In genomic region chr9:128913048-128913900, GRCh38 we compare ENCODE assay signal across 9 cellular contexts. TPM values are rescaled to one million over a fixed set of nuclear protein-coding genes. Genes with fewer than 3 reads are reported as not detected.
DNase-seq lines count a peak whose midpoint lies in the region; ATAC-seq and TF ChIP-seq lines count a peak whose summit lies in the region.
"Had no signal": no experiment of that assay in that cellular context is flagged by ENCODE, and none has a peak within 500 bp of the region (broad histone marks: within the 10 kb centered on the region; RNA-seq: fewer than 3 reads in every experiment).

No MANE protein-coding gene starts in this region.

- H3K4me3 Mint-ChIP-seq in activated T-helper 2 cell treated with anti-CD3 and anti-CD28 coated beads, Interferon-gamma antibody, Interleukin-2, Interleukin-4, amounts not matched to agents 10 μg/mL and 5 μg/mL and 100 μg/mL, durations not matched to agents 14 hours and 24 hours and 36 hours (ENCODE audit: low read depth): peak overlapping the region; percentile 17

- H3K4me3 ChIP-seq in GM23248 (no peak overlapping the region), hepatocyte (no peak overlapping the region), skin epidermis (peak overlapping the region in 1 of 7 experiments; percentile 0)
- H3K4me3 ChIP-seq: GM12878 had no signal

- in situ Hi-C loops in GM23248 (cut with MboI): no loop called here

- peak overlapping the region; percentile 88 for H3K27ac Mint-ChIP-seq in activated T-helper 2 cell treated with anti-CD3 and anti-CD28 coated beads, Interferon-gamma antibody, Interleukin-2, Interleukin-4, amounts not matched to agents 10 μg/mL and 5 μg/mL and 100 μg/mL, durations not matched to agents 14 hours and 24 hours and 36 hours

- H3K4me1 Mint-ChIP-seq in activated T-helper 2 cell treated with anti-CD3 and anti-CD28 coated beads, Interferon-gamma antibody, Interleukin-2, Interleukin-4, amounts not matched to agents 10 μg/mL and 5 μg/mL and 100 μg/mL, durations not matched to agents 14 hours and 24 hours and 36 hours (ENCODE audit: low read depth): peaks cover 27% of the 10 kb centered on the region

- peaks cover 68% of the 10 kb centered on the region for H3K36me3 Mint-ChIP-seq in activated T-helper 2 cell treated with anti-CD3 and anti-CD28 coated beads, Interferon-gamma antibody, Interleukin-2, Interleukin-4, amounts not matched to agents 10 μg/mL and 5 μg/mL and 100 μg/mL, durations not matched to agents 14 hours and 24 hours and 36 hours (ENCODE audit: low read depth)

- H3K9me3 ChIP-seq in GM23248 (ENCODE audit: low read depth) (no peaks in the 10 kb centered on the region), hepatocyte (ENCODE audit: low read depth) (no peaks in the 10 kb centered on the region)

- H3K9me3 Mint-ChIP-seq in activated T-helper 2 cell treated with anti-CD3 and anti-CD28 coated beads, Interferon-gamma antibody, Interleukin-2, Interleukin-4, amounts not matched to agents 10 μg/mL and 5 μg/mL and 100 μg/mL, durations not matched to agents 14 hours and 24 hours and 36 hours: no peaks in the 10 kb centered on the region

- WGBS in GM23248 (ENCODE audit: low coverage in 1 of 2, low lambda C conversion rate in 2 of 2, missing lambda C conversion rate in 2 of 2), 2 experiments: 38 to 41% methylated on average over 15 of the region's 15 CpGs
- WGBS in hepatocyte (ENCODE audit: low lambda C conversion rate, missing lambda C conversion rate): 88% methylated on average over 15 of the region's 15 CpGs

- no peak overlapping the region for H2AFZ ChIP-seq in GM23248
- H2AFZ ChIP-seq in hepatocyte: no peak overlapping the region

- H3K27me3 ChIP-seq in GM23248 (replicated peaks; ENCODE audit: insufficient read depth) (no peaks in the 10 kb centered on the region), hepatocyte (no peaks in the 10 kb centered on the region)

- DNase-seq in GM23248 (peak; percentile 38), hepatocyte (ENCODE audit: low spot score) (no peak), iPS-NIHi7 (ENCODE audit: extremely low spot score) (no peak), A172 (ENCODE audit: low spot score) (no peak), GOT3 (lab: John Stamatoyannopoulos, UW) (no peak)
- no peak for DNase-seq in activated T-helper 2 cell treated with anti-CD3 and anti-CD28 coated beads, Interferon-gamma antibody, Interleukin-2, Interleukin-4, amounts not matched to agents 10 μg/mL and 5 μg/mL and 100 μg/mL, durations not matched to agents 14 hours and 24 hours and 36 hours (ENCODE audit: low spot score)

- no peaks in the 10 kb centered on the region for H4K20me1 ChIP-seq in GM23248 (ENCODE audit: insufficient read depth)
- H4K20me1 ChIP-seq in hepatocyte (ENCODE audit: insufficient read depth, poor library complexity, severe bottlenecking): no peaks in the 10 kb centered on the region

- ATAC-seq in GM21717 (IDR thresholded peaks at IDR 0.05; ENCODE audit: unreplicated experiment): no peak
- ATAC-seq: GM12878 had no signal

- peaks cover 41% of the 10 kb centered on the region for H3K4me1 ChIP-seq in GM23248 (ENCODE audit: insufficient read depth)
- peaks cover 25% of the 10 kb centered on the region for H3K4me1 ChIP-seq in hepatocyte (ENCODE audit: insufficient read depth)

- H3F3A ChIP-seq in GM23248 (ENCODE audit: insufficient read depth): peaks cover 20% of the 10 kb centered on the region

- intact Hi-C loops in activated T-helper 2 cell treated with anti-CD3 and anti-CD28 coated beads, Interferon-gamma antibody, Interleukin-2, Interleukin-4, amounts not matched to agents 10 μg/mL and 5 μg/mL and 100 μg/mL, durations not matched to agents 14 hours and 24 hours and 36 hours (cut with micrococcal nuclease): no loop called here

- no peak for TF ChIP-seq CTCF in hepatocyte (IDR thresholded peaks at IDR 0.05; ENCODE audit: poor library complexity)

- peaks cover 80% of the 10 kb centered on the region for H3K79me2 ChIP-seq in GM23248 (ENCODE audit: insufficient read depth)
- peaks cover 47% of the 10 kb centered on the region for H3K79me2 ChIP-seq in hepatocyte

- H3K9me2 ChIP-seq in GM23248 (ENCODE audit: insufficient read depth) (no peaks in the 10 kb centered on the region), hepatocyte (replicated peaks; ENCODE audit: insufficient read depth) (no peaks in the 10 kb centered on the region)

- peaks cover 10% of the 10 kb centered on the region; the same call in 1 of the 2 replicates for H3K36me3 ChIP-seq in GM23248 (ENCODE audit: low read depth)
- H3K36me3 ChIP-seq in hepatocyte (replicated peaks; ENCODE audit: insufficient read depth, low read depth): no peaks in the 10 kb centered on the region

- H3K27ac ChIP-seq in GM23248 (peak overlapping the region; percentile 33), hepatocyte (peak overlapping the region; percentile 74), skin epidermis (peak overlapping the region in 19 of 21 experiments; percentile 4 to 88 (median 75))

- peak overlapping the region; percentile 77 for H3K4me2 ChIP-seq in GM23248 (ENCODE audit: unreplicated experiment)
- no peak overlapping the region for H3K4me2 ChIP-seq in hepatocyte

- no peaks in the 10 kb centered on the region for H3K27me3 Mint-ChIP-seq in activated T-helper 2 cell treated with anti-CD3 and anti-CD28 coated beads, Interferon-gamma antibody, Interleukin-2, Interleukin-4, amounts not matched to agents 10 μg/mL and 5 μg/mL and 100 μg/mL, durations not matched to agents 14 hours and 24 hours and 36 hours (ENCODE audit: low read depth)

- H3K9ac ChIP-seq in GM23248: no peak overlapping the region

RNA-seq across cellular contexts. Expression of gene PHYHD1, which starts 7.5 kb away (rescaled TPM):
- total RNA-seq in GM23248 (2014; rRNA removed; shearing (Covaris generic)): 4.4 and 4.7 TPM in 2 replicates
- polyA plus RNA-seq in GM23248 (2016; fragmentation: Nextera tagmentation; extraction: Ambion mirVana): 7.4 and 8.6 TPM in 2 replicates
- 0.44 and 0.68 TPM in 2 replicates for total RNA-seq in activated T-helper 2 cell treated with anti-CD3 and anti-CD28 coated beads, Interferon-gamma antibody, Interleukin-2, Interleukin-4, amounts not matched to agents 10 μg/mL and 5 μg/mL and 100 μg/mL, durations not matched to agents 14 hours and 24 hours and 36 hours
- 12.6 and 20.3 TPM in 2 replicates for total RNA-seq in hepatocyte
- 25.7 and 32.3 TPM in 2 replicates for polyA plus RNA-seq in hepatocyte
- total RNA-seq in A172 (2014; rRNA removed; shearing (Covaris generic)): not detected in 2 replicates

RNA-seq across cellular contexts. Expression of gene LRRC8A, which starts 31.3 kb away (rescaled TPM):
- 35.2 and 37.9 TPM in 2 replicates for total RNA-seq in GM23248 (2014; rRNA removed; shearing (Covaris generic))
- polyA plus RNA-seq in GM23248 (2016; fragmentation: Nextera tagmentation; extraction: Ambion mirVana) (35.6 and 36.5 TPM in 2 replicates), hepatocyte (46.8 and 55.6 TPM in 2 replicates)
- 24.9 and 25.4 TPM in 2 replicates for total RNA-seq in activated T-helper 2 cell treated with anti-CD3 and anti-CD28 coated beads, Interferon-gamma antibody, Interleukin-2, Interleukin-4, amounts not matched to agents 10 μg/mL and 5 μg/mL and 100 μg/mL, durations not matched to agents 14 hours and 24 hours and 36 hours
- total RNA-seq in hepatocyte: 28.8 and 30.7 TPM in 2 replicates
- 62.5 and 71.4 TPM in 2 replicates for total RNA-seq in A172 (2014; rRNA removed; shearing (Covaris generic))

RNA-seq across cellular contexts. Expression of gene KYAT1, which starts 31.5 kb away (rescaled TPM):
- 5.1 and 5.8 TPM in 2 replicates for total RNA-seq in GM23248 (2014; rRNA removed; shearing (Covaris generic))
- polyA plus RNA-seq in GM23248 (2016; fragmentation: Nextera tagmentation; extraction: Ambion mirVana) (4.4 and 5.5 TPM in 2 replicates), hepatocyte (8.4 and 8.7 TPM in 2 replicates)
- 13.6 and 14.0 TPM in 2 replicates for total RNA-seq in activated T-helper 2 cell treated with anti-CD3 and anti-CD28 coated beads, Interferon-gamma antibody, Interleukin-2, Interleukin-4, amounts not matched to agents 10 μg/mL and 5 μg/mL and 100 μg/mL, durations not matched to agents 14 hours and 24 hours and 36 hours
- 5.1 and 7.9 TPM in 2 replicates for total RNA-seq in hepatocyte
- total RNA-seq in A172 (2014; rRNA removed; shearing (Covaris generic)): 15.5 and 19.5 TPM in 2 replicates

RNA-seq across cellular contexts. Expression of gene DOLK, which starts 34.1 kb away (rescaled TPM):
- 31.1 and 36.1 TPM in 2 replicates for total RNA-seq in GM23248 (2014; rRNA removed; shearing (Covaris generic))
- polyA plus RNA-seq in GM23248 (2016; fragmentation: Nextera tagmentation; extraction: Ambion mirVana): 29.6 and 31.7 TPM in 2 replicates
- 13.0 and 13.3 TPM in 2 replicates for total RNA-seq in activated T-helper 2 cell treated with anti-CD3 and anti-CD28 coated beads, Interferon-gamma antibody, Interleukin-2, Interleukin-4, amounts not matched to agents 10 μg/mL and 5 μg/mL and 100 μg/mL, durations not matched to agents 14 hours and 24 hours and 36 hours
- total RNA-seq in hepatocyte: 30.2 and 34.2 TPM in 2 replicates
- polyA plus RNA-seq in hepatocyte: 37.4 and 45.0 TPM in 2 replicates
- 56.7 and 57.4 TPM in 2 replicates for total RNA-seq in A172 (2014; rRNA removed; shearing (Covaris generic))

RNA-seq across cellular contexts. Expression of gene NUP188, which starts 34.2 kb away (rescaled TPM):
- 45.9 and 57.0 TPM in 2 replicates for total RNA-seq in GM23248 (2014; rRNA removed; shearing (Covaris generic))
- polyA plus RNA-seq in GM23248 (2016; fragmentation: Nextera tagmentation; extraction: Ambion mirVana) (24.9 and 25.7 TPM in 2 replicates), hepatocyte (28.1 and 31.2 TPM in 2 replicates)
- 161 and 175 TPM in 2 replicates for total RNA-seq in activated T-helper 2 cell treated with anti-CD3 and anti-CD28 coated beads, Interferon-gamma antibody, Interleukin-2, Interleukin-4, amounts not matched to agents 10 μg/mL and 5 μg/mL and 100 μg/mL, durations not matched to agents 14 hours and 24 hours and 36 hours
- total RNA-seq in hepatocyte: 24.4 and 28.1 TPM in 2 replicates
- total RNA-seq in A172 (2014; rRNA removed; shearing (Covaris generic)): 57.4 and 76.4 TPM in 2 replicates
